In the genomic region with DNA sequence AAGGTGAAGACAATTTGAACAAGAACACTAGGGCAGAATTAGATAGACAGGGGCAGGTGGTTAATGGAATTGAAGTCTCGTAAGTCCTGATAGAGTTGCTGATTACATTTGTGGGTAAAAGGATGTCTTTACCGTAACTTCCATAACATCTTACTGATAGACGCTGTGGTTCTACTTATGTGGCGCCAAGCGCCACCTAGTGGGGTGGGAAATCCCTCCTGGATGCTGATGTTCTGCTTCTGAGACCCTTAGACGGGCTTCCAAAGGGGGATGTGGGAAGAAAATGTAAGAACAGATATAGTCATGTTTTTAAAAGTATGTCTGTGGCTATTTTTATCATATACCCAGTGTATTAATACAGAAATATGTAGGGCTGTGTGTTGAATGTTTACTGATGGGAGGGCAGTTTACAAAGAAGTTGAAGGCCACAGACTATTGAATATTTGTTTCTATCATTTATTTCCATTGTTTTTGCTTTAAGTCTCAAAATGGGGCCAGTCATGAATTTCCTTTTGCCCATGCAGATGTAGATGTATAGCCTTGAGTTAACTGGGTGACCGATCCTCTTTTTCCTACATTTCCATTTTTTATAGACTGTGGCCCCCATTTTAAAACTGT, we compare ENCODE assay signal across 1 cellular context.
TF ChIP-seq lines count a peak whose summit lies in the region.

No MANE protein-coding gene starts in this region.

TF ChIP-seq in IMR-90, 13 proteins besides CTCF, POLR2A, EP300 and RAD21:
- peak; percentile 22; the same call in 1 of the 2 replicates for TF ChIP-seq SMC3 (IDR thresholded peaks at IDR 0.05; ENCODE audit: low read depth, low read length)
- TF ChIP-seq, protein P1, sequence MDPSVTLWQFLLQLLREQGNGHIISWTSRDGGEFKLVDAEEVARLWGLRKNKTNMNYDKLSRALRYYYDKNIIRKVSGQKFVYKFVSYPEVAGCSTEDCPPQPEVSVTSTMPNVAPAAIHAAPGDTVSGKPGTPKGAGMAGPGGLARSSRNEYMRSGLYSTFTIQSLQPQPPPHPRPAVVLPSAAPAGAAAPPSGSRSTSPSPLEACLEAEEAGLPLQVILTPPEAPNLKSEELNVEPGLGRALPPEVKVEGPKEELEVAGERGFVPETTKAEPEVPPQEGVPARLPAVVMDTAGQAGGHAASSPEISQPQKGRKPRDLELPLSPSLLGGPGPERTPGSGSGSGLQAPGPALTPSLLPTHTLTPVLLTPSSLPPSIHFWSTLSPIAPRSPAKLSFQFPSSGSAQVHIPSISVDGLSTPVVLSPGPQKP (IDR thresholded peaks at IDR 0.05; ENCODE audit: borderline replicate concordance, low read depth, low read length) = no peak
TF ChIP-seq in IMR-90: peak in this region for 1.
